22 cellular contexts compared by ENCODE assay signal in genomic region chr9:34557421-34558321, GRCh38. TPM values are rescaled to one million over a fixed set of nuclear protein-coding genes. Genes with fewer than 3 reads are reported as not detected.
A peak's percentile ranks its signal among the peaks of the same experiment; 100 is the strongest.
DNase-seq lines count a peak whose midpoint lies in the region; ATAC-seq, FAIRE-seq and TF ChIP-seq lines count a peak whose summit lies in the region.
"Had no signal": no experiment of that assay in that cellular context is flagged by ENCODE, and none has a peak within 500 bp of the region (broad histone marks: within the 10 kb centered on the region; RNA-seq: fewer than 3 reads in every experiment).

No MANE protein-coding gene starts in this region.

- H3K9me3 ChIP-seq in SJCRH30 (replicated peaks), result no peaks in the 10 kb centered on the region
- no peaks in the 10 kb centered on the region for H3K9me3 ChIP-seq in kidney (ENCODE audit: control insufficient read depth in 1 of 2, low read length in 2 of 2)
- no peaks in the 10 kb centered on the region for H3K9me3 ChIP-seq in psoas muscle
- H3K9me3 ChIP-seq: MG63 had no signal

- H3K27ac ChIP-seq in SJCRH30 (peak overlapping the region; percentile 70), kidney (ENCODE audit: low read depth in 2 of 2, low read length in 2 of 2) (no peak overlapping the region), psoas muscle (peak overlapping the region; percentile 96)
- H3K27ac ChIP-seq: GM23248 had no signal

- intact Hi-C loops in kidney (cut with DNase I) (no loop called here), psoas muscle (cut with DNase I) (no loop called here)

- TF ChIP-seq CTCF in kidney (IDR thresholded peaks at IDR 0.05; ENCODE audit: borderline replicate concordance, extremely low read depth, insufficient read depth) (no peak), psoas muscle (IDR thresholded peaks at IDR 0.05) (no peak)

- WGBS in psoas muscle, 3 donors, result 48 to 62% (median 52%) methylated on average over 18 to 19 of the region's 19 CpGs

- H3K9ac ChIP-seq in kidney (ENCODE audit: low read length in 2 of 2), result no peak overlapping the region
- H3K9ac ChIP-seq: GM23248 had no signal

- H3K4me3 ChIP-seq in SJCRH30 (no peak overlapping the region), kidney (ENCODE audit: low read length in 2 of 2) (no peak overlapping the region), psoas muscle (no peak overlapping the region)
- H3K4me3 ChIP-seq: GM23248, MG63 had no signal

- no peaks in the 10 kb centered on the region for H3K36me3 ChIP-seq in SJCRH30
- H3K36me3 ChIP-seq in kidney (ENCODE audit: control insufficient read depth in 1 of 2, insufficient read depth in 2 of 2, low read length in 2 of 2), result no peaks in the 10 kb centered on the region
- peaks cover 0 to 16% of the 10 kb centered on the region in 2 donors for H3K36me3 ChIP-seq in psoas muscle (ENCODE audit: insufficient read depth in 1 of 2, low read depth in 1 of 2)
- H3K36me3 ChIP-seq: MG63 had no signal

- no peak for FAIRE-seq in kidney (lab: Jason Lieb, UNC)

- ATAC-seq in psoas muscle (no peak), GM18511 (IDR thresholded peaks at IDR 0.05; ENCODE audit: unreplicated experiment) (no peak)

- peaks cover 55% of the 10 kb centered on the region for H3K4me1 ChIP-seq in SJCRH30
- H3K4me1 ChIP-seq in kidney (ENCODE audit: control insufficient read depth in 1 of 2, insufficient read depth in 1 of 2, low read depth in 1 of 2, low read length in 2 of 2), result peaks cover 13 to 19% of the 10 kb centered on the region in 2 donors
- H3K4me1 ChIP-seq in psoas muscle, result peaks cover 63% of the 10 kb centered on the region

- DNase-seq in NCI-H69 (lab: John Stamatoyannopoulos, UW) (peak; percentile 50), SJCRH30 (peak; percentile 55 to 73), kidney (peak; percentile 51), psoas muscle (no peak), NOMO-1 treated with dmso at 0.1 percent for 144 hours (lab: John Stamatoyannopoulos, UW; ENCODE audit: unreplicated experiment) (no peak)
- DNase-seq in stimulated activated CD4-positive, alpha-beta T cell treated with anti-CD3 and anti-CD28 coated beads, Interleukin-4, amount 100 ng/mL, for 1 hour, result no peak
- no peak for DNase-seq in activated CD4-positive, alpha-beta T cell treated with anti-CD3 and anti-CD28 coated beads for 4 hours
- DNase-seq: ACHN, C1 segment of cervical spinal cord, DMS79 treated with DMSO at 0.1 percent for 48 hours, GM23248, HCEC 1CT, Karpas-422, MG63, NCI-H1092, NCI-H1436 treated with DMSO at 0.1 percent for 48 hours, NCI-H2029 treated with DMSO at 0.1 percent for 48 hours, NCI-H446 treated with DMSO at 0.1 percent for 48 hours, OCI-M1, SHP77 treated with DMSO at 0.1 percent for 48 hours had no signal

- H3K27me3 ChIP-seq in SJCRH30 (no peaks in the 10 kb centered on the region), psoas muscle (ENCODE audit: insufficient read depth in 3 of 3, low read length in 2 of 3) (no peaks in the 10 kb centered on the region)
- H3K27me3 ChIP-seq: MG63 had no signal

RNA-seq across cellular contexts. Expression of gene CNTFR, which starts 31.9 kb away (rescaled TPM):
- 0.20 and 0.24 TPM in 2 replicates for total RNA-seq in SJCRH30 (2014; rRNA removed; shearing (Covaris generic))
- 3.7 TPM for total RNA-seq in kidney
- 1.7 TPM for polyA plus RNA-seq in kidney (ENCODE audit: insufficient read depth, low read depth, low replicate concordance)
- 10 to 100 TPM; 32.3 to 85.1 (median 54.7) TPM for total RNA-seq in psoas muscle
- 10 to 100 TPM; 59.9 to 97.4 (median 64.4) TPM for polyA plus RNA-seq in psoas muscle
- total RNA-seq: GM23248 had no signal
- polyA plus RNA-seq: GM23248, IgD-negative memory B cell had no signal

RNA-seq across cellular contexts. Expression of gene ENHO, which starts 34.9 kb away (rescaled TPM):
- total RNA-seq in SJCRH30 (2014; rRNA removed; shearing (Covaris generic)), result 0.25 TPM in 1 of 2 replicates, not detected in the other
- total RNA-seq in kidney, result 0.22 TPM
- 2.7 TPM for polyA plus RNA-seq in kidney (ENCODE audit: insufficient read depth, low read depth, low replicate concordance)
- under 1 TPM in 3 of 4 donors, not detected in 1; 0.20 to 0.64 (median 0.26) TPM for total RNA-seq in psoas muscle
- polyA plus RNA-seq in psoas muscle, result 1 to 10 TPM in 1 of 3 donors, under 1 TPM in 2; 0.35 to 1.2 (median 0.39) TPM
- total RNA-seq: GM23248 had no signal
- polyA plus RNA-seq: GM23248, IgD-negative memory B cell had no signal

RNA-seq across cellular contexts. Expression of gene RPP25L, which starts 54.2 kb away (rescaled TPM):
- 13.0 and 19.0 TPM in 2 replicates for total RNA-seq in SJCRH30 (2014; rRNA removed; shearing (Covaris generic))
- total RNA-seq in kidney, result 21.9 TPM
- 73.8 TPM for polyA plus RNA-seq in kidney (ENCODE audit: insufficient read depth, low read depth, low replicate concordance)
- 10 to 100 TPM; 63.1 to 84.7 (median 68.3) TPM for total RNA-seq in psoas muscle
- 100 to 1,000 TPM in 1 of 3 donors, 10 to 100 TPM in 2; 58.5 to 124 (median 70.1) TPM for polyA plus RNA-seq in psoas muscle

Comparison
In these comparisons a context has a peak if more than half of its experiments do, and no peak if none do; other contexts are left out.
1. DNase-seq: peak in NCI-H69 (single experiment), SJCRH30 (2 of 2) and kidney (single experiment); none in psoas muscle (0 of 2), stimulated activated CD4-positive, alpha-beta T cell treated with anti-CD3 and anti-CD28 coated beads, Interleukin-4, amount 100 ng/mL, for 1 hour (single experiment), NOMO-1 treated with dmso at 0.1 percent for 144 hours (single experiment) and activated CD4-positive, alpha-beta T cell treated with anti-CD3 and anti-CD28 coated beads for 4 hours (0 of 2).
2. H3K27ac ChIP-seq: peak in SJCRH30 (single experiment) and psoas muscle (single experiment); none in kidney (0 of 2).